ENCODE assay signal across 30 cellular contexts in genomic region chr2:180494286-180494685, GRCh38.
"Had no signal": no experiment of that assay in that cellular context is flagged by ENCODE, and none has a peak within 500 bp of the region (broad histone marks: within the 10 kb centered on the region; RNA-seq: fewer than 3 reads in every experiment).

No MANE protein-coding gene starts in this region.

- H3K27me3 ChIP-seq: ascending aorta, breast epithelium, MG63, SJCRH30 had no signal

- H3K9me3 ChIP-seq: MG63, SJCRH30, SK-N-SH had no signal

- DNase-seq: activated CD4-positive, alpha-beta T cell treated with anti-CD3 and anti-CD28 coated beads, Interleukin-2, amount 10 ng/mL, durations not matched to agents 24 days and 14 days; activated CD4-positive, alpha-beta T cell treated with anti-CD3 and anti-CD28 coated beads, Interleukin-2, amount 50 U/mL, for 48 hours; activated CD8-positive, alpha-beta T cell treated with anti-CD3 and anti-CD28 coated beads, Interleukin-2, amount 10 ng/mL, durations not matched to agents 7 days and 5 days; activated gamma-delta T cell; activated naive CD4-positive, alpha-beta T cell treated with Interleukin-2 at 50 U/mL for 16 hours; activated naive CD8-positive, alpha-beta T cell treated with anti-CD3 and anti-CD28 coated beads, Interleukin-2, amount 10 ng/mL, durations not matched to agents 7 days and 5 days; activated T-cell treated with anti-CD3 and anti-CD28 coated beads, Interleukin-2, amount 50 U/mL, for 24 hours; amygdala; Kasumi-1; MG63; NCI-H1048; NCI-H1105 treated with DMSO at 0.1 percent for 48 hours; NCI-H1436; NCI-H1694; NCI-H1930; NCI-H2081 treated with DMSO at 0.1 percent for 48 hours; NCI-H226; NCI-H446 treated with DMSO at 0.1 percent for 48 hours; NCI-H524; NCI-H69; NCI-H82; SHP77; SJCRH30; SK-N-SH had no signal

- H3K9ac ChIP-seq: SK-N-SH had no signal

- H3K27me3 Mint-ChIP-seq: activated CD4-positive, alpha-beta T cell treated with anti-CD3 and anti-CD28 coated beads, Interleukin-2, amount 10 ng/mL, durations not matched to agents 24 days and 14 days; activated naive CD4-positive, alpha-beta T cell treated with anti-CD3 and anti-CD28 coated beads, Interleukin-2, amount 50 U/mL, for 24 hours; activated naive CD8-positive, alpha-beta T cell treated with anti-CD3 and anti-CD28 coated beads, Interleukin-2, amount 10 ng/mL, durations not matched to agents 7 days and 5 days had no signal

- H3K4me3 Mint-ChIP-seq: activated CD4-positive, alpha-beta T cell treated with anti-CD3 and anti-CD28 coated beads, Interleukin-2, amount 10 ng/mL, durations not matched to agents 24 days and 14 days; activated CD8-positive, alpha-beta T cell treated with anti-CD3 and anti-CD28 coated beads, Interleukin-2, amount 10 ng/mL, durations not matched to agents 7 days and 5 days; activated naive CD4-positive, alpha-beta T cell treated with anti-CD3 and anti-CD28 coated beads, Interleukin-2, amount 50 U/mL, for 24 hours; activated naive CD8-positive, alpha-beta T cell treated with anti-CD3 and anti-CD28 coated beads, Interleukin-2, amount 10 ng/mL, durations not matched to agents 7 days and 5 days; activated T-cell treated with anti-CD3 and anti-CD28 coated beads, Interleukin-2, amount 50 U/mL, for 24 hours; T-helper 1 cell treated with Interleukin-12 subunit alpha and Interleukin-12 subunit beta and Interleukin-4 antibody, amounts not matched to agents 30 μg/mL and 1 μg/mL, for 36 hours; T-helper 2 cell treated with Interferon-gamma antibody and Interleukin-4, amounts not matched to agents 5 μg/mL and 100 μg/mL, for 36 hours had no signal

- H3K4me1 Mint-ChIP-seq: activated CD4-positive, alpha-beta T cell treated with anti-CD3 and anti-CD28 coated beads, Interleukin-2, amount 10 ng/mL, durations not matched to agents 24 days and 14 days; activated naive CD4-positive, alpha-beta T cell treated with anti-CD3 and anti-CD28 coated beads, Interleukin-2, amount 50 U/mL, for 24 hours; activated naive CD8-positive, alpha-beta T cell treated with anti-CD3 and anti-CD28 coated beads, Interleukin-2, amount 10 ng/mL, durations not matched to agents 7 days and 5 days had no signal

- H3K4me3 ChIP-seq: ascending aorta, breast epithelium, MG63, SJCRH30 had no signal

- H3K36me3 ChIP-seq: ascending aorta, breast epithelium, MG63, SJCRH30 had no signal

- H3K4me1 ChIP-seq: ascending aorta, breast epithelium, SJCRH30 had no signal

- H3K36me3 Mint-ChIP-seq: activated naive CD4-positive, alpha-beta T cell treated with anti-CD3 and anti-CD28 coated beads, Interleukin-2, amount 50 U/mL, for 24 hours; activated naive CD8-positive, alpha-beta T cell treated with anti-CD3 and anti-CD28 coated beads, Interleukin-2, amount 10 ng/mL, durations not matched to agents 7 days and 5 days had no signal

- H3K27ac Mint-ChIP-seq: activated CD4-positive, alpha-beta T cell treated with anti-CD3 and anti-CD28 coated beads, Interleukin-2, amount 10 ng/mL, durations not matched to agents 24 days and 14 days; activated CD8-positive, alpha-beta T cell treated with anti-CD3 and anti-CD28 coated beads, Interleukin-2, amount 10 ng/mL, durations not matched to agents 7 days and 5 days; activated naive CD4-positive, alpha-beta T cell treated with anti-CD3 and anti-CD28 coated beads, Interleukin-2, amount 50 U/mL, for 24 hours; activated naive CD8-positive, alpha-beta T cell treated with anti-CD3 and anti-CD28 coated beads, Interleukin-2, amount 10 ng/mL, durations not matched to agents 7 days and 5 days; activated T-cell treated with anti-CD3 and anti-CD28 coated beads, Interleukin-2, amount 50 U/mL, for 24 hours; activated T-helper 2 cell treated with anti-CD3 and anti-CD28 coated beads, Interferon-gamma antibody, Interleukin-2, Interleukin-4, amounts not matched to agents 10 μg/mL and 5 μg/mL and 100 μg/mL, durations not matched to agents 14 hours and 24 hours and 36 hours; T-helper 1 cell treated with Interleukin-12 subunit alpha and Interleukin-12 subunit beta and Interleukin-4 antibody, amounts not matched to agents 30 μg/mL and 1 μg/mL, for 36 hours; T-helper 2 cell treated with Interferon-gamma antibody and Interleukin-4, amounts not matched to agents 5 μg/mL and 100 μg/mL, for 36 hours had no signal

- H3K4me2 ChIP-seq: SK-N-SH had no signal

- H3K27ac ChIP-seq: ascending aorta, breast epithelium, SJCRH30 had no signal

- H3K9me3 Mint-ChIP-seq: activated CD4-positive, alpha-beta T cell treated with anti-CD3 and anti-CD28 coated beads, Interleukin-2, amount 10 ng/mL, durations not matched to agents 24 days and 14 days; activated T-helper 2 cell treated with anti-CD3 and anti-CD28 coated beads, Interferon-gamma antibody, Interleukin-2, Interleukin-4, amounts not matched to agents 10 μg/mL and 5 μg/mL and 100 μg/mL, durations not matched to agents 14 hours and 24 hours and 36 hours; T-helper 2 cell treated with Interferon-gamma antibody and Interleukin-4, amounts not matched to agents 5 μg/mL and 100 μg/mL, for 36 hours had no signal
